In the genomic region with DNA sequence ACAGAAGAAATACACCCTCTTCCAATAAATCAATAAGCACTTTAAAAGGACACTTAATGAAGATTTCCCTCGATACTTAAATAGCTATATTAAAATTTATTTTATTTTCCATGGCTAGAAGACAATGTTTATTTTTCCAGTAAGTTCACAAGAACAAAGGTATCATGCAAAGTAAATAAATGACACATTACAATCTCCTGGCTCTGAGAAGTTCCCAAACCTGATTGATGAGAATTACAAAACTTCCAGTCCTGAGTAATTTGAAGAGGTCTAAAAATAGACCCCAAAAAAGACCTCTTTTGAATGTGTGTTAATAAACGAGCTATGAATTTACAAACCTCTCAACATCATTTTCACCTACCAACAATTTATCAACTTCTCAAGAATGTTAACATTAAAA, we compare ENCODE assay signal across 8 cellular contexts. TPM values are rescaled to one million over a fixed set of nuclear protein-coding genes. Genes with fewer than 3 reads are reported as not detected.
DNase-seq lines count a peak whose midpoint lies in the region; TF ChIP-seq lines count a peak whose summit lies in the region.

No MANE protein-coding gene starts in this region.

- in situ Hi-C loops in brain microvascular endothelial cell (cut with HindIII; ENCODE audit: low pct_ligation_motif_present, low sequenced_read_pairs): no loop called here

- WGBS in ectodermal cell, 2 experiments: 60% methylated on average over 2 of the region's 2 CpGs; no CpG with 5 or more reads in 1 of the 2 experiments

- CTCF ChIA-PET in Caco-2 (lab: Charles Lee): interaction anchor here (0.6 kb wide), 1 partner anchor 833 kb away, joined by 3 read pairs; no protein-coding TSS in a partner anchor

- H3K36me3 Mint-ChIP-seq in Caco-2 (ENCODE audit: insufficient read depth, unreplicated experiment): peaks cover 22% of the 10 kb centered on the region
- H3K36me3 Mint-ChIP-seq in nephron progenitor cell (ENCODE audit: low read depth): peaks cover 15% of the 10 kb centered on the region

- peak in 1 of 2 experiments; percentile 52 for DNase-seq in Caco-2
- no peak for DNase-seq in MM.1S
- DNase-seq in nephron progenitor cell: no peak
- DNase-seq in NCI-H146 treated with DMSO at 0.1 percent for 48 hours (lab: John Stamatoyannopoulos, UW; ENCODE audit: unreplicated experiment): no peak
- DNase-seq in NCI-H2196 treated with DMSO at 0.1 percent for 48 hours (lab: John Stamatoyannopoulos, UW; ENCODE audit: unreplicated experiment): no peak
- no peak for DNase-seq in stimulated activated CD4-positive, alpha-beta T cell treated with anti-CD3 and anti-CD28 coated beads, Interleukin-12 subunit alpha, Interleukin-12 subunit beta, amount 100 ng/mL, for 4 hours
- no peak for DNase-seq in brain microvascular endothelial cell

- H3K27ac Mint-ChIP-seq in Caco-2 (ENCODE audit: unreplicated experiment): peak overlapping the region; percentile 97
- no peak overlapping the region for H3K27ac Mint-ChIP-seq in nephron progenitor cell

- peaks cover 35% of the 10 kb centered on the region for H3K79me2 ChIP-seq in MM.1S (ENCODE audit: low read length)

- peak overlapping the region; percentile 79 for H3K4me2 ChIP-seq in MM.1S (ENCODE audit: low read depth, low read length)

- H3K4me3 Mint-ChIP-seq in Caco-2 (ENCODE audit: unreplicated experiment) (peak overlapping the region; percentile 88), nephron progenitor cell (peak overlapping the region; percentile 100)

- peak overlapping the region; percentile 82; the same call in 1 of the 2 replicates for H3K9ac ChIP-seq in MM.1S (ENCODE audit: low read length)

- H3K27me3 Mint-ChIP-seq in Caco-2 (ENCODE audit: insufficient read depth, unreplicated experiment): no peaks in the 10 kb centered on the region
- no peaks in the 10 kb centered on the region for H3K27me3 Mint-ChIP-seq in nephron progenitor cell (ENCODE audit: low read depth, poor library complexity)

- no peak for TF ChIP-seq CTCF in Caco-2 (IDR thresholded peaks at IDR 0.05; ENCODE audit: insufficient read depth in 1 of 2, low read depth in 1 of 2, low read length in 1 of 2, severe bottlenecking in 1 of 2, unreplicated experiment in 1 of 2)
- no peak for TF ChIP-seq CTCF in MM.1S (IDR thresholded peaks at IDR 0.05; ENCODE audit: low read length)
- no peak for TF ChIP-seq CTCF in nephron progenitor cell (IDR thresholded peaks at IDR 0.05)
- TF ChIP-seq CTCF in brain microvascular endothelial cell (IDR thresholded peaks at IDR 0.05; ENCODE audit: low read depth, low read length, missing control alignments): no peak

- POLR2A ChIA-PET in Caco-2 (lab: Charles Lee): no interaction called here

- H3K9me3 ChIP-seq in Caco-2 (no peaks in the 10 kb centered on the region), MM.1S (replicated peaks; ENCODE audit: insufficient read depth, low read length) (no peaks in the 10 kb centered on the region), ectodermal cell (ENCODE audit: control insufficient read depth, low read length) (no peaks in the 10 kb centered on the region)

- intact Hi-C loops in Caco-2 (cut with micrococcal nuclease; ENCODE audit: unreplicated experiment): loop anchor here (2.0 to 5.0 kb wide), 3 partner anchors 51 to 161 kb away; a partner anchor contains a TSS

- BruUV-seq in Caco-2 (replicated peaks; lab: Mats Ljungman, UMichigan): no TSS peak

- no peaks in the 10 kb centered on the region for H4K20me1 ChIP-seq in MM.1S (ENCODE audit: insufficient read depth, low read length)

- H3K36me3 ChIP-seq in Caco-2 (ENCODE audit: control insufficient read depth, insufficient read depth, low read length) (peaks cover under 1% of the 10 kb centered on the region; the same call in 1 of the 2 replicates), MM.1S (replicated peaks; ENCODE audit: insufficient read depth, low read length) (no peaks in the 10 kb centered on the region), ectodermal cell (ENCODE audit: control insufficient read depth, insufficient read depth, low read length) (peaks cover 2% of the 10 kb centered on the region), brain microvascular endothelial cell (replicated peaks) (no peaks in the 10 kb centered on the region)

- peaks cover 22% of the 10 kb centered on the region for H3F3A ChIP-seq in MM.1S (ENCODE audit: insufficient read depth, low read length)

- H3K4me3 ChIP-seq in Caco-2 (ENCODE audit: low read depth, low read length) (peak overlapping the region; percentile 67), MM.1S (ENCODE audit: low read length) (peak overlapping the region; percentile 82), ectodermal cell (ENCODE audit: insufficient read depth, low read depth, low read length) (peak overlapping the region; percentile 71), brain microvascular endothelial cell (ENCODE audit: low read depth, low read length) (no peak overlapping the region)

- H3K9me3 Mint-ChIP-seq in Caco-2 (ENCODE audit: unreplicated experiment): no peaks in the 10 kb centered on the region
- H3K9me3 Mint-ChIP-seq in nephron progenitor cell: peaks cover 12% of the 10 kb centered on the region

- no peak overlapping the region for H3K27ac ChIP-seq in MM.1S (ENCODE audit: low read length)
- no peak overlapping the region for H3K27ac ChIP-seq in ectodermal cell (ENCODE audit: insufficient read depth, low read depth, low read length, poor library complexity, severe bottlenecking)
- H3K27ac ChIP-seq in brain microvascular endothelial cell: no peak overlapping the region

- H3K4me1 Mint-ChIP-seq in Caco-2 (ENCODE audit: low read depth, unreplicated experiment) (no peaks in the 10 kb centered on the region), nephron progenitor cell (peaks cover 33% of the 10 kb centered on the region)

- no peaks in the 10 kb centered on the region for H3K9me2 ChIP-seq in MM.1S (replicated peaks; ENCODE audit: insufficient read depth, low read length)

- H3K4me1 ChIP-seq in Caco-2: peaks cover 8% of the 10 kb centered on the region
- H3K4me1 ChIP-seq in MM.1S (ENCODE audit: low read length): peaks cover 19% of the 10 kb centered on the region
- H3K4me1 ChIP-seq in ectodermal cell (ENCODE audit: control insufficient read depth, insufficient read depth, low read length): no peaks in the 10 kb centered on the region

- H2AFZ ChIP-seq in MM.1S (ENCODE audit: low read length): peak overlapping the region; percentile 92; the same call in 1 of the 2 replicates

- H3K27me3 ChIP-seq in Caco-2 (replicated peaks; ENCODE audit: control insufficient read depth, insufficient read depth, low read length) (no peaks in the 10 kb centered on the region), MM.1S (replicated peaks; ENCODE audit: insufficient read depth, low read length) (no peaks in the 10 kb centered on the region), ectodermal cell (ENCODE audit: control insufficient read depth, insufficient read depth, low read length, poor library complexity, severe bottlenecking) (no peaks in the 10 kb centered on the region), brain microvascular endothelial cell (replicated peaks) (no peaks in the 10 kb centered on the region)

RNA-seq across cellular contexts. Expression of a gene that starts 1.5 kb away (rescaled TPM):
- 36.6 and 37.4 TPM in 2 replicates for total RNA-seq in Caco-2 (2022)
- 25.3 TPM for polyA plus RNA-seq in ectodermal cell (2013, experiment 1 of 4)
- 28.1 TPM for polyA plus RNA-seq in ectodermal cell (2013, experiment 2 of 4)
- polyA plus RNA-seq in ectodermal cell (2013, experiment 3 of 4): 24.6 TPM
- 30.0 TPM for polyA plus RNA-seq in ectodermal cell (2013, experiment 4 of 4)

RNA-seq across cellular contexts. Expression of a gene that starts 2.1 kb away (rescaled TPM):
- total RNA-seq in Caco-2 (2022): 10.0 and 12.1 TPM in 2 replicates
- 6.7 TPM for polyA plus RNA-seq in ectodermal cell (2013, experiment 1 of 4)
- 7.0 TPM for polyA plus RNA-seq in ectodermal cell (2013, experiment 2 of 4)
- 8.3 TPM for polyA plus RNA-seq in ectodermal cell (2013, experiment 3 of 4)
- 7.7 TPM for polyA plus RNA-seq in ectodermal cell (2013, experiment 4 of 4)

RNA-seq across cellular contexts. Expression of a gene that starts 49.7 kb away (rescaled TPM):
- 13.3 and 14.3 TPM in 2 replicates for total RNA-seq in Caco-2 (2022)
- 32.3 TPM for polyA plus RNA-seq in ectodermal cell (2013, experiment 1 of 4)
- 39.5 TPM for polyA plus RNA-seq in ectodermal cell (2013, experiment 2 of 4)
- 28.8 TPM for polyA plus RNA-seq in ectodermal cell (2013, experiment 3 of 4)
- 29.4 TPM for polyA plus RNA-seq in ectodermal cell (2013, experiment 4 of 4)
